ENCODE assay signal across 8 cellular contexts in genomic region chr18:5339202-5339834, GRCh38.
"Had no signal": no experiment of that assay in that cellular context is flagged by ENCODE, and none has a peak within 500 bp of the region (broad histone marks: within the 10 kb centered on the region; RNA-seq: fewer than 3 reads in every experiment).

No MANE protein-coding gene starts in this region.

- FAIRE-seq: G401.6, GM12878, GM12891, GM12892, GM18507, GM19239 had no signal

- H3K4me3 ChIP-seq: GM12878 had no signal

- ATAC-seq: GM12878 had no signal

- DNase-seq: GDM1, GF-D8 had no signal
